Comparison of ENCODE assay signal across 8 cellular contexts in the genomic region with DNA sequence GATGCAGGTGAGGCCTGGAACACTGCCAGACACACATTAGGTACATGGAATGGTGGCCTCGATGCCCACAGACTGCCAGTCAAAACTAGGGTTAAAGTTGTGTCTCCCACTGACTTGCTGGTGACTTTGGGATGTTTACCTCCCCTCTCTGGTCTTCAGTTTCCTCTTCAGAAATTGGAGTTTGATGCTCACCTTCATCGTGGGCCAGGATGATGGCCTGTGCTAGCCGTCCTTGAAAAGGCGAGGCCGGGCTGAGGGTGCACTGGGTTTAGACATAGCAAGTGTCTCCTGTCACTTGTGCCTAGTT. TPM values are rescaled to one million over a fixed set of nuclear protein-coding genes. Genes with fewer than 3 reads are reported as not detected.
A peak's percentile ranks its signal among the peaks of the same experiment; 100 is the strongest.
DNase-seq lines count a peak whose midpoint lies in the region; ATAC-seq lines count a peak whose summit lies in the region.

No MANE protein-coding gene starts in this region.

- no peak overlapping the region for H3K9ac ChIP-seq in iPS-18a (ENCODE audit: low read length)

- H3K4me3 Mint-ChIP-seq in activated CD4-positive, alpha-beta T cell treated with anti-CD3 and anti-CD28 coated beads, Interleukin-2, amount 10 ng/mL, durations not matched to agents 24 days and 14 days, result peak overlapping the region; percentile 77
- H3K4me3 Mint-ChIP-seq in activated CD4-positive, alpha-beta memory T cell treated with anti-CD3 and anti-CD28 coated beads for 36 hours, result peak overlapping the region; percentile 70
- peak overlapping the region; percentile 71 to 89 for H3K4me3 Mint-ChIP-seq in stimulated activated naive B cell treated with anti-CD40 and anti-IgM and Interleukin-4, amounts not matched to agents 10 μg/mL and 1 μg/mL and 100 μg/mL, for 72 hours

- H3K27ac ChIP-seq in iPS-18a (ENCODE audit: low read length), result no peak overlapping the region

- peak overlapping the region; percentile 53 for H3K4me3 ChIP-seq in iPS-18a (ENCODE audit: low read length)

- no peaks in the 10 kb centered on the region for H3K9me3 ChIP-seq in iPS-18a (ENCODE audit: control insufficient read depth, low read depth, low read length)

- no peaks in the 10 kb centered on the region for H3K36me3 ChIP-seq in iPS-18a (ENCODE audit: control insufficient read depth, low read depth, low read length)

- DNase-seq in activated CD4-positive, alpha-beta T cell treated with anti-CD3 and anti-CD28 coated beads, Interleukin-2, amount 10 ng/mL, durations not matched to agents 24 days and 14 days, result no peak
- no peak for DNase-seq in activated CD4-positive, alpha-beta T cell treated with anti-CD3 and anti-CD28 coated beads, Interleukin-2, amount 50 U/mL, for 1 hour
- DNase-seq in activated CD4-positive, alpha-beta memory T cell treated with anti-CD3 and anti-CD28 coated beads for 36 hours, result no peak
- no peak for DNase-seq in stimulated activated naive B cell treated with anti-CD40 and anti-IgM and Interleukin-4, amounts not matched to agents 10 μg/mL and 1 μg/mL and 100 μg/mL, for 72 hours
- DNase-seq in LoVo (ENCODE audit: low spot score) (no peak), amniotic stem cell (lab: John Stamatoyannopoulos, UW) (no peak), hepatic stellate cell (ENCODE audit: low spot score) (no peak)

- intact Hi-C loops in activated CD4-positive, alpha-beta T cell treated with anti-CD3 and anti-CD28 coated beads, Interleukin-2, amount 10 ng/mL, durations not matched to agents 24 days and 14 days (cut with micrococcal nuclease), result loop anchor here (5.0 to 10.0 kb wide), 3 partner anchors 92 to 169 kb away; a partner anchor contains a TSS
- intact Hi-C loops in activated CD4-positive, alpha-beta memory T cell treated with anti-CD3 and anti-CD28 coated beads for 36 hours (cut with micrococcal nuclease), result loop anchor here (5.0 to 10.0 kb wide), 3 partner anchors 43 to 169 kb away; a partner anchor contains a TSS

- H3K36me3 Mint-ChIP-seq in activated CD4-positive, alpha-beta T cell treated with anti-CD3 and anti-CD28 coated beads, Interleukin-2, amount 10 ng/mL, durations not matched to agents 24 days and 14 days (ENCODE audit: low read depth), result peaks cover 2% of the 10 kb centered on the region
- H3K36me3 Mint-ChIP-seq in activated CD4-positive, alpha-beta memory T cell treated with anti-CD3 and anti-CD28 coated beads for 36 hours, result no peaks in the 10 kb centered on the region
- peaks cover 0 to 5% of the 10 kb centered on the region in 2 donors for H3K36me3 Mint-ChIP-seq in stimulated activated naive B cell treated with anti-CD40 and anti-IgM and Interleukin-4, amounts not matched to agents 10 μg/mL and 1 μg/mL and 100 μg/mL, for 72 hours

- peaks cover 23% of the 10 kb centered on the region for H3K27me3 ChIP-seq in iPS-18a (ENCODE audit: control insufficient read depth, insufficient read depth, low read length)

- CTCF ChIA-PET in activated CD4-positive, alpha-beta memory T cell treated with anti-CD3 and anti-CD28 coated beads for 36 hours (lab: Charles Lee), result no interaction called here

- H3K9me3 Mint-ChIP-seq in activated CD4-positive, alpha-beta T cell treated with anti-CD3 and anti-CD28 coated beads, Interleukin-2, amount 10 ng/mL, durations not matched to agents 24 days and 14 days, result no peaks in the 10 kb centered on the region
- no peaks in the 10 kb centered on the region for H3K9me3 Mint-ChIP-seq in activated CD4-positive, alpha-beta memory T cell treated with anti-CD3 and anti-CD28 coated beads for 36 hours
- H3K9me3 Mint-ChIP-seq in stimulated activated naive B cell treated with anti-CD40 and anti-IgM and Interleukin-4, amounts not matched to agents 10 μg/mL and 1 μg/mL and 100 μg/mL, for 72 hours, result no peaks in the 10 kb centered on the region

- ATAC-seq in stimulated activated naive B cell treated with anti-CD40 and anti-IgM and Interleukin-4, amounts not matched to agents 10 μg/mL and 1 μg/mL and 100 μg/mL, for 72 hours (replicated peaks), result no peak

- peaks cover 41% of the 10 kb centered on the region for H3K27me3 Mint-ChIP-seq in activated CD4-positive, alpha-beta T cell treated with anti-CD3 and anti-CD28 coated beads, Interleukin-2, amount 10 ng/mL, durations not matched to agents 24 days and 14 days
- peaks cover 15% of the 10 kb centered on the region for H3K27me3 Mint-ChIP-seq in activated CD4-positive, alpha-beta memory T cell treated with anti-CD3 and anti-CD28 coated beads for 36 hours
- peaks cover 50 to 75% of the 10 kb centered on the region in 2 donors for H3K27me3 Mint-ChIP-seq in stimulated activated naive B cell treated with anti-CD40 and anti-IgM and Interleukin-4, amounts not matched to agents 10 μg/mL and 1 μg/mL and 100 μg/mL, for 72 hours

- H3K27ac Mint-ChIP-seq in activated CD4-positive, alpha-beta T cell treated with anti-CD3 and anti-CD28 coated beads, Interleukin-2, amount 10 ng/mL, durations not matched to agents 24 days and 14 days, result peak overlapping the region; percentile 62
- no peak overlapping the region for H3K27ac Mint-ChIP-seq in activated CD4-positive, alpha-beta memory T cell treated with anti-CD3 and anti-CD28 coated beads for 36 hours
- H3K27ac Mint-ChIP-seq in stimulated activated naive B cell treated with anti-CD40 and anti-IgM and Interleukin-4, amounts not matched to agents 10 μg/mL and 1 μg/mL and 100 μg/mL, for 72 hours, result no peak overlapping the region

- H3K4me1 Mint-ChIP-seq in activated CD4-positive, alpha-beta T cell treated with anti-CD3 and anti-CD28 coated beads, Interleukin-2, amount 10 ng/mL, durations not matched to agents 24 days and 14 days, result peaks cover 8% of the 10 kb centered on the region
- H3K4me1 Mint-ChIP-seq in activated CD4-positive, alpha-beta memory T cell treated with anti-CD3 and anti-CD28 coated beads for 36 hours (ENCODE audit: low read depth), result peaks cover 3% of the 10 kb centered on the region
- peaks cover 4 to 10% of the 10 kb centered on the region in 2 donors for H3K4me1 Mint-ChIP-seq in stimulated activated naive B cell treated with anti-CD40 and anti-IgM and Interleukin-4, amounts not matched to agents 10 μg/mL and 1 μg/mL and 100 μg/mL, for 72 hours

- H3K4me1 ChIP-seq in iPS-18a (ENCODE audit: control insufficient read depth, low read depth, low read length), result peaks cover 9% of the 10 kb centered on the region

- POLR2A ChIA-PET in activated CD4-positive, alpha-beta memory T cell treated with anti-CD3 and anti-CD28 coated beads for 36 hours (lab: Charles Lee), result interaction anchor here (0.6 kb wide), 1 partner anchor 199 kb away, joined by 3 read pairs; no protein-coding TSS in a partner anchor

RNA-seq across cellular contexts. Expression of a gene that starts 49.0 kb away (rescaled TPM):
- total RNA-seq in activated CD4-positive, alpha-beta T cell treated with anti-CD3 and anti-CD28 coated beads, Interleukin-2, amount 10 ng/mL, durations not matched to agents 24 days and 14 days, result not detected in 2 replicates
- total RNA-seq in activated CD4-positive, alpha-beta memory T cell treated with anti-CD3 and anti-CD28 coated beads for 36 hours, result not detected
